Comparison of ENCODE assay signal across 16 cellular contexts in the genomic region with DNA sequence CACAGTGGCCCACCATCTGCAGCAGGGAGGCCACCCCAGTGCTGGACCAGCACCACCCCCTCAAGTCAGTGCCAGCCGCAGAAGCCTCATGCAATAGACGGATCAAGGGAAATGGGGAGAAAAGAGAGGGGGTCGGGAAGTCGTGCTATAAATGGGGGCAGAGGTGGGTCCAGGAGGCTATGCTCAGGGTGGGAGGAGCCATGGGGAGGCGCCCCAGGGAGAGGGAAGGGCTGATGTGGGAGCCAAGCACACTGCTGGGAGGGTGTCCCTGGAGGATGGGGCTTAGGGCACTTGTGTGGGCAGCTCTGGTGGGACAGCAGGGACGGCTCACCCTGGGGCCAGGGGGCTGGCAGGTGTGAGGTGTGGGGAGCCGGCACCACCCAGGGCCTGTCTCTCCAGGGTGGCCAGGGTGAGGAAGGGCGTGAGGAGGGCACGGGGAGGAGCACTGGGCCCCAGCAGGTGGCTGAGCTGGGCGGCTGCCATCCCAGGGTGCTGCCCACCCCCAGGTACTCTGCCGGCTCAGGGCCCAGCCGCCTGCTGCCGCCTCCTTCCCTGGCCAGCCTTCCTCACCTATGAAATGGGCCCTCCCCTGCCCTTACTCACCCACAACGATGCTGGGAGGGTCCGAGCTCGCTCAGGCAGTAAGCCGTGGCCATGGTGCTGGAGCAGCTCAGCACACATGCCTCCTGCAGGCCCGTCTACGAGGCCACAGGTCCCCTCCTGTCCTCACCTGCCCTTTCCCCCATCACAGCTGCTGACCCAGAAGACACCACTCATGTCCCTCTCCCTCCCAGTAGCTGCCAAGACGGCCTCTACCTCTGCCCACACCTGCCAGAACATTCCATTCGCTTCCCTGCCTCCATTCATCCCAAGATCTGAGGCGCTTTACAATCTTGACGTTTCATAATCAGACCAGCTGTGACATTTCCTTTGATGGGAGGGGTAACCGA. TPM values are rescaled to one million over a fixed set of nuclear protein-coding genes. Genes with fewer than 3 reads are reported as not detected.
DNase-seq lines count a peak whose midpoint lies in the region; ATAC-seq, FAIRE-seq and TF ChIP-seq lines count a peak whose summit lies in the region.
"Had no signal": no experiment of that assay in that cellular context is flagged by ENCODE, and none has a peak within 500 bp of the region (broad histone marks: within the 10 kb centered on the region; RNA-seq: fewer than 3 reads in every experiment).

No MANE protein-coding gene starts in this region.

- H2BK12ac ChIP-seq in H1 (ENCODE audit: low read depth, low read length), result peak overlapping the region; percentile 29
- peak overlapping the region; percentile 63 for H2BK12ac ChIP-seq in neuronal stem cell (ENCODE audit: low read length)

- TF ChIP-seq RAD21 in H1 (IDR thresholded peaks at IDR 0.05 in 1 of 2, conservative IDR thresholded peaks at IDR 0.05 in 1 of 2; ENCODE audit: low read depth in 2 of 2, low read length in 2 of 2), result no peak

- CTCF ChIA-PET in H1 (lab: Charles Lee; ENCODE audit: partially characterized antibody), result interaction anchor here (0.8 to 3.4 kb wide), 7 partner anchors 11 to 380 kb away, joined by 3 to 19 read pairs (median 5); partner anchors contain the start of gene CDKN1C

- no peak for TF ChIP-seq EP300 in H1 (IDR thresholded peaks at IDR 0.05; ENCODE audit: borderline replicate concordance in 1 of 2, low read depth in 2 of 2, low read length in 2 of 2)

- H3K9ac ChIP-seq in BLaER1, result no peak overlapping the region; the same call in 1 of the 2 replicates
- no peak overlapping the region for H3K9ac ChIP-seq in H1 (replicated peaks in 1 of 4; ENCODE audit: extremely low read depth in 1 of 4, low read depth in 3 of 4, low read length in 3 of 4)
- peak overlapping the region; percentile 12 for H3K9ac ChIP-seq in neuronal stem cell (ENCODE audit: low read depth, low read length, poor library complexity)
- no peak overlapping the region for H3K9ac ChIP-seq in MM.1S (ENCODE audit: low read length)

- no peaks in the 10 kb centered on the region for H3K36me3 ChIP-seq in BLaER1
- H3K36me3 ChIP-seq in H1 (ENCODE audit: control insufficient read depth in 2 of 4, insufficient read depth in 4 of 4, low read length in 3 of 4), result no peaks in the 10 kb centered on the region
- no peaks in the 10 kb centered on the region for H3K36me3 ChIP-seq in neuronal stem cell (replicated peaks in 1 of 2; ENCODE audit: control insufficient read depth in 2 of 2, insufficient read depth in 2 of 2, low read length in 2 of 2)
- H3K36me3 ChIP-seq in right atrium auricular region, result no peaks in the 10 kb centered on the region
- no peaks in the 10 kb centered on the region for H3K36me3 ChIP-seq in MM.1S (replicated peaks; ENCODE audit: insufficient read depth, low read length)
- H3K36me3 ChIP-seq: HAP-1, MG63, sigmoid colon had no signal

- H2BK5ac ChIP-seq in H1 (ENCODE audit: low read depth, low read length), result 0 out of 2 replicates have a peak overlapping the region, but pooled peaks have one; percentile 39
- peak overlapping the region; percentile 75 for H2BK5ac ChIP-seq in neuronal stem cell (ENCODE audit: low read length)

- no peak overlapping the region for H2BK120ac ChIP-seq in H1 (replicated peaks; ENCODE audit: low read depth, low read length)
- H2BK120ac ChIP-seq in neuronal stem cell (ENCODE audit: low read depth, low read length), result peak overlapping the region; percentile 81

- no peak overlapping the region for H4K5ac ChIP-seq in H1 (ENCODE audit: insufficient read length, low read depth, low read length)

- no peak overlapping the region for H2AK5ac ChIP-seq in H1 (ENCODE audit: low read depth, low read length)
- peak overlapping the region; percentile 94 for H2AK5ac ChIP-seq in neuronal stem cell (ENCODE audit: low read depth, low read length)

- TF ChIP-seq CTCF in H1 (IDR thresholded peaks at IDR 0.05; ENCODE audit: control extremely low read depth in 1 of 3, insufficient read depth in 1 of 3, low read depth in 1 of 3, low read length in 3 of 3) (no peak), right atrium auricular region (IDR thresholded peaks at IDR 0.05) (no peak), MM.1S (IDR thresholded peaks at IDR 0.05; ENCODE audit: low read length) (no peak)

- FAIRE-seq in H1 (lab: Jason Lieb, UNC), result no peak

- H4K91ac ChIP-seq in H1 (replicated peaks; ENCODE audit: insufficient read length, low read length) (no peak overlapping the region), neuronal stem cell (ENCODE audit: low read depth, low read length, poor library complexity) (peak overlapping the region; percentile 6)

- H2BK20ac ChIP-seq in H1 (ENCODE audit: low read length), result no peak overlapping the region

- H3K9me2 ChIP-seq in MM.1S (replicated peaks; ENCODE audit: insufficient read depth, low read length), result no peaks in the 10 kb centered on the region

- no peak overlapping the region for H3K4me3 ChIP-seq in BLaER1
- no peak overlapping the region for H3K4me3 ChIP-seq in H1 (ENCODE audit: extremely low read depth in 1 of 4, insufficient read depth in 2 of 4, low read depth in 3 of 4, low read length in 4 of 4)
- no peak overlapping the region for H3K4me3 ChIP-seq in neuronal stem cell (ENCODE audit: low read length in 2 of 2)
- H3K4me3 ChIP-seq in right atrium auricular region, result no peak overlapping the region
- H3K4me3 ChIP-seq in MM.1S (ENCODE audit: low read length), result no peak overlapping the region
- H3K4me3 ChIP-seq: HAP-1, MG63, sigmoid colon had no signal

- H3K9me3 ChIP-seq in BLaER1 (no peaks in the 10 kb centered on the region), H1 (ENCODE audit: insufficient read depth in 2 of 2, low read depth in 1 of 2, low read length in 1 of 2) (no peaks in the 10 kb centered on the region), neuronal stem cell (replicated peaks in 1 of 2; ENCODE audit: control insufficient read depth in 2 of 2, insufficient read depth in 1 of 2, low read depth in 1 of 2, low read length in 2 of 2) (no peaks in the 10 kb centered on the region), right atrium auricular region (no peaks in the 10 kb centered on the region), MM.1S (replicated peaks; ENCODE audit: insufficient read depth, low read length) (no peaks in the 10 kb centered on the region)
- H3K9me3 ChIP-seq: HAP-1, MG63, sigmoid colon had no signal

- DNase-seq in NCI-H2196 treated with DMSO at 0.1 percent for 48 hours (lab: John Stamatoyannopoulos, UW; ENCODE audit: unreplicated experiment) (peak; percentile 55), H1 (ENCODE audit: low read depth in 1 of 2, low spot score in 2 of 2) (no peak), neuronal stem cell (ENCODE audit: low spot score) (no peak), right atrium auricular region (ENCODE audit: low spot score) (no peak), NCI-H510A treated with DMSO at 0.1 percent for 48 hours (lab: John Stamatoyannopoulos, UW) (no peak), MM.1S (no peak)
- DNase-seq: activated naive CD4-positive, alpha-beta T cell treated with anti-CD3 and anti-CD28 coated beads for 36 hours; DMS 273 treated with DMSO at 0.1 percent for 48 hours; head of caudate nucleus; MG63; natural killer cell; NCI-H2107; sigmoid colon had no signal

- POLR2A ChIA-PET in H1 (lab: Charles Lee; ENCODE audit: partially characterized antibody), result interaction anchor here (1.4 to 1.8 kb wide), 2 partner anchors 8 to 30 kb away, joined by 3 to 6 read pairs; a partner anchor contains a TSS

- H2BK15ac ChIP-seq in H1 (ENCODE audit: low read length), result no peak overlapping the region
- H2BK15ac ChIP-seq in neuronal stem cell (ENCODE audit: low read length), result peak overlapping the region; percentile 67

- no peak overlapping the region for H3K4ac ChIP-seq in H1 (replicated peaks; ENCODE audit: insufficient read length, low read depth, low read length)
- H3K4ac ChIP-seq in neuronal stem cell (ENCODE audit: low read length), result peak overlapping the region; percentile 76

- H4K20me1 ChIP-seq in BLaER1, result no peaks in the 10 kb centered on the region
- peaks cover 0 to 4% of the 10 kb centered on the region in 2 experiments for H4K20me1 ChIP-seq in H1 (replicated peaks in 1 of 2; ENCODE audit: control insufficient read depth in 1 of 2, insufficient read depth in 2 of 2, low read length in 2 of 2)
- H4K20me1 ChIP-seq in MM.1S (ENCODE audit: insufficient read depth, low read length), result no peaks in the 10 kb centered on the region

- H3K79me1 ChIP-seq in H1 (ENCODE audit: low read depth, low read length) (no peaks in the 10 kb centered on the region), neuronal stem cell (ENCODE audit: low read depth, low read length) (no peaks in the 10 kb centered on the region)

- H3K14ac ChIP-seq in H1 (ENCODE audit: insufficient read length) (no peak overlapping the region), neuronal stem cell (ENCODE audit: low read length) (peak overlapping the region; percentile 31)

- H3K79me2 ChIP-seq in H1 (ENCODE audit: control insufficient read depth in 1 of 2, insufficient read depth in 2 of 2, low read length in 2 of 2) (no peaks in the 10 kb centered on the region), MM.1S (ENCODE audit: low read length) (no peaks in the 10 kb centered on the region)

- no peak for ATAC-seq in HG03196 (IDR thresholded peaks at IDR 0.05; ENCODE audit: unreplicated experiment)
- ATAC-seq: natural killer cell had no signal

- no peak overlapping the region for H3K18ac ChIP-seq in H1 (ENCODE audit: extremely low read depth, low read length)
- H3K18ac ChIP-seq in neuronal stem cell (ENCODE audit: low read length), result peak overlapping the region; percentile 80

- no peak overlapping the region for H3K56ac ChIP-seq in H1 (replicated peaks; ENCODE audit: insufficient read length, low read depth, low read length)

- H3F3A ChIP-seq in MM.1S (ENCODE audit: insufficient read depth, low read length), result no peaks in the 10 kb centered on the region

- no peak for TF ChIP-seq POLR2A in H1 (IDR thresholded peaks at IDR 0.05; ENCODE audit: control extremely low read depth in 1 of 2, low read depth in 2 of 2, low read length in 2 of 2)

- no peaks in the 10 kb centered on the region for H3K27me3 ChIP-seq in BLaER1
- H3K27me3 ChIP-seq in H1 (replicated peaks in 1 of 4; ENCODE audit: control insufficient read depth in 3 of 4, extremely low read depth in 1 of 4, insufficient read depth in 3 of 4, low read length in 3 of 4), result no peaks in the 10 kb centered on the region
- no peaks in the 10 kb centered on the region for H3K27me3 ChIP-seq in neuronal stem cell (ENCODE audit: control insufficient read depth in 3 of 3, insufficient read depth in 3 of 3, low read depth in 1 of 3, low read length in 3 of 3)
- H3K27me3 ChIP-seq in right atrium auricular region, result no peaks in the 10 kb centered on the region
- H3K27me3 ChIP-seq in MM.1S (replicated peaks; ENCODE audit: insufficient read depth, low read length), result no peaks in the 10 kb centered on the region
- H3K27me3 ChIP-seq: MG63 had no signal

- H4K8ac ChIP-seq in H1 (ENCODE audit: extremely low read depth, insufficient read depth, low read length), result no peak overlapping the region
- no peak overlapping the region for H4K8ac ChIP-seq in neuronal stem cell (ENCODE audit: low read depth, low read length)

- H2AFZ ChIP-seq in H1 (ENCODE audit: low read length), result no peak overlapping the region
- no peak overlapping the region for H2AFZ ChIP-seq in neuronal stem cell (ENCODE audit: low read length)
- H2AFZ ChIP-seq in MM.1S (ENCODE audit: low read length), result no peak overlapping the region

- H3K23ac ChIP-seq in H1 (ENCODE audit: insufficient read length) (no peak overlapping the region), neuronal stem cell (ENCODE audit: low read depth, low read length, poor library complexity) (peak overlapping the region; percentile 98)

- H3K4me2 ChIP-seq in BLaER1 (peak overlapping the region; percentile 98), H1 (ENCODE audit: insufficient read depth in 1 of 2, low read depth in 2 of 2, low read length in 2 of 2) (no peak overlapping the region), neuronal stem cell (ENCODE audit: insufficient read depth, low read length, poor library complexity, severe bottlenecking) (no peak overlapping the region), MM.1S (ENCODE audit: low read depth, low read length) (no peak overlapping the region)

- 89% methylated on average over 23 of the region's 24 CpGs; no CpG with 5 or more reads in 1 of the 2 experiments for WGBS in H1 (ENCODE audit: extremely low coverage in 1 of 2, insufficient coverage in 1 of 2, insufficient read length in 1 of 2, insufficient replicate concordance in 2 of 2, low coverage in 1 of 2, low lambda C conversion rate in 2 of 2, missing lambda C conversion rate in 1 of 2), 2 experiments
- WGBS in neuronal stem cell (ENCODE audit: extremely low coverage in 2 of 2, insufficient read length in 2 of 2, insufficient replicate concordance in 1 of 2), 2 donors, result no CpG with 5 or more reads among the region's 24 CpGs

- no peaks in the 10 kb centered on the region for H3K23me2 ChIP-seq in H1 (ENCODE audit: low read depth, low read length)

- peaks cover 88% of the 10 kb centered on the region for H3K4me1 ChIP-seq in BLaER1
- H3K4me1 ChIP-seq in H1 (replicated peaks in 1 of 4; ENCODE audit: control insufficient read depth in 3 of 4, insufficient read depth in 4 of 4, low read length in 3 of 4), result peaks cover 0 to 19% (median 8%) of the 10 kb centered on the region in 4 experiments; a peak in 4 of 7 replicates
- peaks cover 5 to 18% of the 10 kb centered on the region in 2 donors for H3K4me1 ChIP-seq in neuronal stem cell (ENCODE audit: control insufficient read depth in 2 of 2, insufficient read depth in 1 of 2, low read depth in 1 of 2, low read length in 2 of 2)
- H3K4me1 ChIP-seq in right atrium auricular region, result peaks cover 0 to 56% of the 10 kb centered on the region in 2 donors
- no peaks in the 10 kb centered on the region; the same call in 1 of the 2 replicates for H3K4me1 ChIP-seq in MM.1S (ENCODE audit: low read length)
- H3K4me1 ChIP-seq: HAP-1 had no signal

- H3K27ac ChIP-seq in BLaER1, result peak overlapping the region; percentile 93
- H3K27ac ChIP-seq in H1 (ENCODE audit: low read depth, low read length), result no peak overlapping the region
- no peak overlapping the region for H3K27ac ChIP-seq in neuronal stem cell (replicated peaks; ENCODE audit: low read length)
- H3K27ac ChIP-seq in right atrium auricular region, result no peak overlapping the region
- no peak overlapping the region for H3K27ac ChIP-seq in MM.1S (ENCODE audit: low read length)

RNA-seq across cellular contexts. Expression of gene PHLDA2, which starts 17.9 kb away (rescaled TPM):
- total RNA-seq in H1 (2021; fragmentation: NEBNext Ultra II Directional; extraction: Animal tissue kit (Norgen Biotek cat#: 25700)), result 5.2 and 5.4 TPM in 2 replicates
- polyA plus RNA-seq in H1 (2011; rRNA removed), result 7.6 and 11.6 TPM in 2 replicates
- polyA plus RNA-seq in H1 (2011; cell fraction: cytosol; rRNA removed), result 5.3 TPM
- polyA plus RNA-seq in H1 (2011; cell fraction: nucleus; rRNA removed), result 8.3 TPM
- 3.0 to 7.5 TPM (median 5.8 TPM) in 4 replicates for polyA plus RNA-seq in H1 (2012, experiment 1 of 2)
- polyA plus RNA-seq in H1 (2012, experiment 2 of 2), result 6.4 TPM
- polyA plus RNA-seq in H1 (2013, experiment 1 of 2), result 15.6 TPM
- 14.7 TPM for polyA plus RNA-seq in H1 (2013, experiment 2 of 2)
- polyA minus RNA-seq in H1 (2011; rRNA and poly(A)+ RNA removed), result 0.24 TPM in 1 of 2 replicates, not detected in the other
- 3.5 TPM for polyA minus RNA-seq in H1 (2011; cell fraction: cytosol; rRNA and poly(A)+ RNA removed)
- 13.2 TPM for polyA minus RNA-seq in H1 (2011; cell fraction: nucleus; rRNA and poly(A)+ RNA removed)
- 6.3 TPM for polyA plus RNA-seq in neuronal stem cell (2013, experiment 1 of 2)
- polyA plus RNA-seq in neuronal stem cell (2013, experiment 2 of 2), result 6.8 TPM
- 1 to 10 TPM; 1.8 to 2.6 TPM for total RNA-seq in right atrium auricular region

RNA-seq across cellular contexts. Expression of gene CDKN1C, which starts 25.8 kb away (rescaled TPM):
- 12.8 and 16.2 TPM in 2 replicates for total RNA-seq in H1 (2021; fragmentation: NEBNext Ultra II Directional; extraction: Animal tissue kit (Norgen Biotek cat#: 25700))
- polyA plus RNA-seq in H1 (2011; rRNA removed), result 14.1 and 21.8 TPM in 2 replicates
- polyA plus RNA-seq in H1 (2011; cell fraction: cytosol; rRNA removed), result 13.5 TPM
- 19.1 TPM for polyA plus RNA-seq in H1 (2011; cell fraction: nucleus; rRNA removed)
- 5.5 to 12.0 TPM (median 10.3 TPM) in 4 replicates for polyA plus RNA-seq in H1 (2012, experiment 1 of 2)
- polyA plus RNA-seq in H1 (2012, experiment 2 of 2), result 12.8 TPM
- 12.8 TPM for polyA plus RNA-seq in H1 (2013, experiment 1 of 2)
- polyA plus RNA-seq in H1 (2013, experiment 2 of 2), result 10.8 TPM
- 1.7 and 2.9 TPM in 2 replicates for polyA minus RNA-seq in H1 (2011; rRNA and poly(A)+ RNA removed)
- polyA minus RNA-seq in H1 (2011; cell fraction: cytosol; rRNA and poly(A)+ RNA removed), result 16.9 TPM
- 23.8 TPM for polyA minus RNA-seq in H1 (2011; cell fraction: nucleus; rRNA and poly(A)+ RNA removed)
- polyA plus RNA-seq in neuronal stem cell (2013, experiment 1 of 2), result 45.4 TPM
- polyA plus RNA-seq in neuronal stem cell (2013, experiment 2 of 2), result 48.3 TPM
- total RNA-seq in right atrium auricular region, result 10 to 100 TPM; 17.2 to 28.7 TPM
